In genomic region chr10:92594194-92594593, GRCh38 we compare ENCODE assay signal across 1 cellular context.
TF ChIP-seq lines count a peak whose summit lies in the region.

No MANE protein-coding gene starts in this region.

TF ChIP-seq in GM12878, 131 proteins besides CTCF, POLR2A, EP300 and RAD21:
- TF ChIP-seq GABPA (IDR thresholded peaks at IDR 0.05; ENCODE audit: low read depth): no peak
- no peak for TF ChIP-seq RAD51 (IDR thresholded peaks at IDR 0.05)
- TF ChIP-seq IKZF1 (conservative IDR thresholded peaks at IDR 0.05): no peak
- no peak for TF ChIP-seq NFYA (IDR thresholded peaks at IDR 0.05; ENCODE audit: borderline replicate concordance, low read depth, low read length)
- no peak for TF ChIP-seq BCL3 (IDR thresholded peaks at IDR 0.05; ENCODE audit: borderline replicate concordance, insufficient read depth, low read depth, low read length, poor library complexity, severe bottlenecking)
- TF ChIP-seq SRF (IDR thresholded peaks at IDR 0.05; ENCODE audit: low read depth in 2 of 2, low read length in 2 of 2): no peak
- TF ChIP-seq IRF4 (IDR thresholded peaks at IDR 0.05; ENCODE audit: low read depth, low read length): no peak
- no peak for TF ChIP-seq NR2C1 (IDR thresholded peaks at IDR 0.05)
- TF ChIP-seq CREB1 (IDR thresholded peaks at IDR 0.05; ENCODE audit: low read depth): no peak
- no peak for TF ChIP-seq STAT3 (IDR thresholded peaks at IDR 0.05; ENCODE audit: low read depth, low read length)
- no peak for TF ChIP-seq DPF2 (IDR thresholded peaks at IDR 0.05)
- TF ChIP-seq ATF3 (IDR thresholded peaks at IDR 0.05; ENCODE audit: borderline replicate concordance, extremely low read depth, low read depth, low read length): no peak
- no peak for TF ChIP-seq CHD2 (IDR thresholded peaks at IDR 0.05; ENCODE audit: borderline replicate concordance, low read depth, low read length)
- TF ChIP-seq CHD4 (IDR thresholded peaks at IDR 0.05): no peak
- no peak for TF ChIP-seq HDAC6 (IDR thresholded peaks at IDR 0.05; ENCODE audit: unreplicated experiment)
